ENCODE assay signal across 27 cellular contexts in genomic region chr4:52016985-52017384, GRCh38. TPM values are rescaled to one million over a fixed set of nuclear protein-coding genes. Genes with fewer than 3 reads are reported as not detected.
"Had no signal": no experiment of that assay in that cellular context is flagged by ENCODE, and none has a peak within 500 bp of the region (broad histone marks: within the 10 kb centered on the region; RNA-seq: fewer than 3 reads in every experiment).

No MANE protein-coding gene starts in this region.

- H3K27ac ChIP-seq: epithelial cell of prostate, gastroesophageal sphincter, heart left ventricle, lower lobe of right lung, prostate gland, sigmoid colon, spleen, thoracic aorta, tibial nerve, vagina had no signal

- H3K36me3 Mint-ChIP-seq: stimulated activated naive B cell treated with anti-CD40 and anti-IgM and Interleukin-4, amounts not matched to agents 10 μg/mL and 1 μg/mL and 100 μg/mL, for 72 hours had no signal

- H3K36me3 ChIP-seq: lower lobe of right lung, prostate gland, spleen had no signal

- H3K4me1 ChIP-seq: gastroesophageal sphincter, lower lobe of right lung, prostate gland, sigmoid colon, spleen, tibial nerve, vagina had no signal

- DNase-seq: caudate nucleus; cerebellar nuclear complex; dermis blood vessel endothelial cell; effector memory CD8-positive, alpha-beta T cell; foreskin fibroblast; heart left ventricle; hippocampal formation; kidney glomerular epithelial cell; left ventricle myocardium superior; lower lobe of right lung; naive thymus-derived CD8-positive, alpha-beta T cell; nephron progenitor cell; nucleus accumbens; right cardiac atrium; sigmoid colon; spleen; stimulated activated CD4-positive, alpha-beta T cell treated with anti-CD3 and anti-CD28 coated beads, Interleukin-2, amount 100 ng/mL, for 48 hours; stimulated activated naive B cell treated with anti-CD40 and anti-IgM and Interleukin-4, amounts not matched to agents 10 μg/mL and 1 μg/mL and 100 μg/mL, for 72 hours had no signal

- H3K4me1 Mint-ChIP-seq: naive thymus-derived CD8-positive, alpha-beta T cell; nephron progenitor cell had no signal

- H3K27me3 Mint-ChIP-seq: effector memory CD8-positive, alpha-beta T cell; naive thymus-derived CD8-positive, alpha-beta T cell; stimulated activated naive B cell treated with anti-CD40 and anti-IgM and Interleukin-4, amounts not matched to agents 10 μg/mL and 1 μg/mL and 100 μg/mL, for 72 hours; stimulated activated naive CD8-positive, alpha-beta T cell treated with anti-CD3 and anti-CD28 coated beads, Interleukin-15, Interleukin-2, amounts not matched to agents 100 ng/mL and 50 ng/mL, for 24 hours had no signal

- ATAC-seq: effector memory CD8-positive, alpha-beta T cell; esophagus mucosa; gastroesophageal sphincter; heart left ventricle; left ventricle myocardium superior; lower lobe of right lung; naive thymus-derived CD8-positive, alpha-beta T cell; right cardiac atrium; stimulated activated naive B cell treated with anti-CD40 and anti-IgM and Interleukin-4, amounts not matched to agents 10 μg/mL and 1 μg/mL and 100 μg/mL, for 72 hours had no signal

- H3K27ac Mint-ChIP-seq: effector memory CD8-positive, alpha-beta T cell; naive thymus-derived CD8-positive, alpha-beta T cell; nephron progenitor cell; stimulated activated naive B cell treated with anti-CD40 and anti-IgM and Interleukin-4, amounts not matched to agents 10 μg/mL and 1 μg/mL and 100 μg/mL, for 72 hours; stimulated activated naive CD8-positive, alpha-beta T cell treated with anti-CD3 and anti-CD28 coated beads, Interleukin-15, Interleukin-2, amounts not matched to agents 100 ng/mL and 50 ng/mL, for 24 hours had no signal

- H3K4me3 ChIP-seq: gastroesophageal sphincter, heart left ventricle, lower lobe of right lung, prostate gland, sigmoid colon, spleen, thoracic aorta, vagina had no signal

- H3K4me3 Mint-ChIP-seq: effector memory CD8-positive, alpha-beta T cell; naive thymus-derived CD8-positive, alpha-beta T cell; nephron progenitor cell; stimulated activated naive B cell treated with anti-CD40 and anti-IgM and Interleukin-4, amounts not matched to agents 10 μg/mL and 1 μg/mL and 100 μg/mL, for 72 hours; stimulated activated naive CD8-positive, alpha-beta T cell treated with anti-CD3 and anti-CD28 coated beads, Interleukin-15, Interleukin-2, amounts not matched to agents 100 ng/mL and 50 ng/mL, for 24 hours had no signal

- H3K9me3 ChIP-seq: gastroesophageal sphincter, heart left ventricle, lower lobe of right lung, prostate gland, sigmoid colon, spleen, thoracic aorta, tibial nerve, vagina had no signal

- H3K9me3 Mint-ChIP-seq: effector memory CD8-positive, alpha-beta T cell; naive thymus-derived CD8-positive, alpha-beta T cell; nephron progenitor cell; stimulated activated naive B cell treated with anti-CD40 and anti-IgM and Interleukin-4, amounts not matched to agents 10 μg/mL and 1 μg/mL and 100 μg/mL, for 72 hours; stimulated activated naive CD8-positive, alpha-beta T cell treated with anti-CD3 and anti-CD28 coated beads, Interleukin-15, Interleukin-2, amounts not matched to agents 100 ng/mL and 50 ng/mL, for 24 hours had no signal

- H3K27me3 ChIP-seq: gastroesophageal sphincter, heart left ventricle, sigmoid colon, spleen, tibial nerve, vagina had no signal

RNA-seq across cellular contexts. Expression of gene SPATA18, which starts 34.1 kb away (rescaled TPM):
- total RNA-seq: myocyte had no signal
- polyA plus RNA-seq: naive thymus-derived CD8-positive, alpha-beta T cell had no signal
